ENCODE assay signal across 37 cellular contexts in the genomic region with DNA sequence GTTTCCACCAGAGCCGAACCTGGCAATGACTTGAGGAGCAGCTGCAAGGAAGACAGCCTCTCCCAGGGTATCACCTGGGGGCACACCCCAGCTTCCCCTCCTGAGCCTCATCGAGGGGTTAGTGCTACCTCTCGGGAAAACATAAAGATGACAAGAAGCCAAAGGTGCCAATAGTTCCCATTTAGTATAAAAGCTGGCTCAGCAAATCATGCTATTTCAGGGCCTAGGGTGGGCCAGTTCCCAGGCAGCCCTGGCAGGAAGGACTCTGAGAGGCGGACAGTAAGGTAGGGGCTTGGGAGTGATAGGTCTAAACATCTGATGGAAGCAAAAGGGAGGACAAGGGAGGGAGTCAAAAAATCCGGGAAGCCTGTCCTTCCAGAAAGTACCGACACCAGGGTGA. TPM values are rescaled to one million over a fixed set of nuclear protein-coding genes. Genes with fewer than 3 reads are reported as not detected.
"Had no signal": no experiment of that assay in that cellular context is flagged by ENCODE, and none has a peak within 500 bp of the region (broad histone marks: within the 10 kb centered on the region; RNA-seq: fewer than 3 reads in every experiment).

No MANE protein-coding gene starts in this region.

- H3K9me3 ChIP-seq: colonic mucosa, esophagus muscularis mucosa, gastroesophageal sphincter, heart left ventricle, lower lobe of right lung, neutrophil, pancreas, prostate gland, right atrium auricular region, spleen, thoracic aorta, tibial nerve, vagina had no signal

- H3K36me3 Mint-ChIP-seq: immature natural killer cell; naive thymus-derived CD8-positive, alpha-beta T cell; stimulated activated memory B cell treated with anti-CD40 and anti-IgM and Interleukin-4, amounts not matched to agents 10 μg/mL and 1 μg/mL and 100 μg/mL, for 72 hours had no signal

- FAIRE-seq: endothelial cell of umbilical vein, pancreas had no signal

- H3K9me3 Mint-ChIP-seq: central memory CD8-positive, alpha-beta T cell; dendritic cell treated with granulocyte-macrophage colony-stimulating factor and Interleukin-4, amounts not matched to agents 40 ng/mL and 50 ng/mL, for 4 days; endodermal cell; immature natural killer cell; naive thymus-derived CD8-positive, alpha-beta T cell; stimulated activated memory B cell treated with anti-CD40 and anti-IgM and Interleukin-4, amounts not matched to agents 10 μg/mL and 1 μg/mL and 100 μg/mL, for 72 hours had no signal

- H3K4me3 Mint-ChIP-seq: dendritic cell treated with granulocyte-macrophage colony-stimulating factor and Interleukin-4, amounts not matched to agents 40 ng/mL and 50 ng/mL, for 4 days had no signal

- DNase-seq: colonic mucosa; effector CD8-positive, alpha-beta T cell; endodermal cell; foreskin keratinocyte; heart left ventricle; hippocampal formation; immature natural killer cell; islet precursor cell; kidney glomerular epithelial cell; left colon; left ventricle myocardium superior; lower lobe of right lung; naive thymus-derived CD8-positive, alpha-beta T cell; pancreas; spleen; stimulated activated CD4-positive, alpha-beta T cell treated with anti-CD3 and anti-CD28 coated beads, Interleukin-4, amount 100 ng/mL, for 4 hours; stimulated activated naive CD8-positive, alpha-beta T cell treated with anti-CD3 and anti-CD28 coated beads, Interleukin-15, Interleukin-2, amounts not matched to agents 100 U/mL and 50 U/mL, for 24 hours had no signal

- H3K27me3 ChIP-seq: colonic mucosa, foreskin keratinocyte, right atrium auricular region, vagina had no signal

- H3K4me3 ChIP-seq: colonic mucosa, esophagus muscularis mucosa, gastroesophageal sphincter, lower lobe of right lung, pancreas, prostate gland, right atrium auricular region, skin epidermis, spleen, tibial nerve had no signal

- H3K27ac ChIP-seq: colonic mucosa, esophagus muscularis mucosa, foreskin keratinocyte, gastroesophageal sphincter, lower lobe of right lung, neutrophil, pancreas, prostate gland, right atrium auricular region, skin epidermis, spleen, tibial nerve, vagina had no signal

- H3K27ac Mint-ChIP-seq: dendritic cell treated with granulocyte-macrophage colony-stimulating factor and Interleukin-4, amounts not matched to agents 40 ng/mL and 50 ng/mL, for 4 days; endodermal cell; immature natural killer cell; naive thymus-derived CD8-positive, alpha-beta T cell; stimulated activated memory B cell treated with anti-CD40 and anti-IgM and Interleukin-4, amounts not matched to agents 10 μg/mL and 1 μg/mL and 100 μg/mL, for 72 hours had no signal

- H3K4me1 ChIP-seq: pancreas had no signal

- H3K36me3 ChIP-seq: colonic mucosa, esophagus muscularis mucosa, gastroesophageal sphincter, heart left ventricle, lower lobe of right lung, neutrophil, pancreas, prostate gland, right atrium auricular region, spleen, thoracic aorta, tibial nerve, vagina had no signal

- ATAC-seq: foreskin keratinocyte; gastroesophageal sphincter; left colon; left ventricle myocardium superior; lower lobe of right lung; naive thymus-derived CD8-positive, alpha-beta T cell; pancreas; stimulated activated memory B cell treated with anti-CD40 and anti-IgM and Interleukin-4, amounts not matched to agents 10 μg/mL and 1 μg/mL and 100 μg/mL, for 72 hours; stimulated activated naive CD8-positive, alpha-beta T cell treated with anti-CD3 and anti-CD28 coated beads, Interleukin-15, Interleukin-2, amounts not matched to agents 100 U/mL and 50 U/mL, for 24 hours had no signal

RNA-seq across cellular contexts. Expression of a gene that starts 46.2 kb away (rescaled TPM):
- total RNA-seq: chondrocyte; colonic mucosa; endodermal cell; endothelial cell of umbilical vein; epithelial cell of proximal tubule; esophagus muscularis mucosa; fibroblast of lung; foreskin keratinocyte; heart left ventricle; left colon; left ventricle myocardium superior; lower lobe of right lung; mesenteric fat pad; myocyte; naive thymus-derived CD8-positive, alpha-beta T cell; omental fat pad; pancreas; right atrium auricular region; spleen; tibial nerve; ureter; vagina had no signal
- polyA plus RNA-seq: endothelial cell of umbilical vein; fibroblast of lung; heart left ventricle; naive thymus-derived CD8-positive, alpha-beta T cell; pancreas had no signal

RNA-seq across cellular contexts. Expression of a gene that starts 50.7 kb away (rescaled TPM):
- total RNA-seq: endodermal cell; endothelial cell of umbilical vein; epithelial cell of proximal tubule; fibroblast of lung; naive thymus-derived CD8-positive, alpha-beta T cell had no signal
- polyA plus RNA-seq: fibroblast of lung, immature natural killer cell had no signal
